8 cellular contexts compared by ENCODE assay signal in genomic region chr1:150365945-150366344, GRCh38. TPM values are rescaled to one million over a fixed set of nuclear protein-coding genes. Genes with fewer than 3 reads are reported as not detected.
A peak's percentile ranks its signal among the peaks of the same experiment; 100 is the strongest.
DNase-seq lines count a peak whose midpoint lies in the region; ATAC-seq and TF ChIP-seq lines count a peak whose summit lies in the region.

No MANE protein-coding gene starts in this region.

- CTCF ChIA-PET in mammary epithelial cell (lab: Charles Lee; ENCODE audit: low non-redundant PET), result no interaction called here

- no peaks in the 10 kb centered on the region for H4K20me1 ChIP-seq in mammary epithelial cell (ENCODE audit: insufficient read depth, low read length)

- intact Hi-C loops in mammary epithelial cell (cut with micrococcal nuclease), result loop anchor here (2.0 to 10.0 kb wide), 3 partner anchors 63 to 169 kb away; partner anchors contain the start of gene TARS2

- dilution Hi-C loops in mammary epithelial cell (cut with HindIII; ENCODE audit: low sequenced_read_pairs), result no loop called here

- H3K9ac ChIP-seq in mammary epithelial cell (ENCODE audit: insufficient read depth, low read length), result peak overlapping the region; percentile 100

- ATAC-seq in HG03378 (IDR thresholded peaks at IDR 0.05; ENCODE audit: unreplicated experiment), result no peak
- no peak for ATAC-seq in GM19395 (IDR thresholded peaks at IDR 0.05; ENCODE audit: unreplicated experiment)
- no peak for ATAC-seq in GM21737 (IDR thresholded peaks at IDR 0.05; ENCODE audit: unreplicated experiment)
- no peak for ATAC-seq in GM21423 (IDR thresholded peaks at IDR 0.05; ENCODE audit: unreplicated experiment)

- H3K27me3 ChIP-seq in GM06990 (replicated peaks; ENCODE audit: control insufficient read depth, insufficient read depth, low read length) (no peaks in the 10 kb centered on the region), mammary epithelial cell (ENCODE audit: insufficient read depth, low read length) (no peaks in the 10 kb centered on the region)

- TF ChIP-seq CTCF in GM06990 (IDR thresholded peaks at IDR 0.05; ENCODE audit: insufficient read depth, low read length, poor library complexity, severe bottlenecking), result no peak
- no peak for TF ChIP-seq CTCF in mammary epithelial cell (conservative IDR thresholded peaks at IDR 0.05 in 1 of 2, IDR thresholded peaks at IDR 0.05 in 1 of 2; ENCODE audit: extremely low read depth in 1 of 2, insufficient read depth in 1 of 2, low read depth in 1 of 2, low read length in 2 of 2)

- H3K4me1 ChIP-seq in mammary epithelial cell (ENCODE audit: insufficient read depth, low read length), result peaks cover 14% of the 10 kb centered on the region

- peaks cover 61% of the 10 kb centered on the region for H3K79me2 ChIP-seq in mammary epithelial cell (ENCODE audit: insufficient read depth, low read length)

- H2AFZ ChIP-seq in mammary epithelial cell (ENCODE audit: low read depth, low read length), result peak overlapping the region; percentile 95

- no peaks in the 10 kb centered on the region for H3K9me3 ChIP-seq in mammary epithelial cell (replicated peaks; ENCODE audit: insufficient read depth, low read length)

- H3K4me2 ChIP-seq in mammary epithelial cell (ENCODE audit: insufficient read depth, low read depth, low read length), result peak overlapping the region; percentile 99

- peak overlapping the region; percentile 94 for H3K27ac ChIP-seq in mammary epithelial cell (ENCODE audit: insufficient read depth, low read depth, low read length)

- H3K36me3 ChIP-seq in GM06990 (ENCODE audit: control insufficient read depth, insufficient read depth, low read length) (no peaks in the 10 kb centered on the region), mammary epithelial cell (ENCODE audit: insufficient read depth, low read length) (no peaks in the 10 kb centered on the region)

- H3K4me3 ChIP-seq in GM06990 (replicated peaks; ENCODE audit: low read depth, low read length) (peak overlapping the region; percentile 65), mammary epithelial cell (replicated peaks in 1 of 3; ENCODE audit: insufficient read depth in 1 of 3, low read depth in 2 of 3, low read length in 3 of 3) (peak overlapping the region; percentile 78 to 99 (median 96))

- BruUV-seq in mammary epithelial cell (replicated peaks; lab: Mats Ljungman, UMichigan), result no TSS peak

- in situ Hi-C loops in mammary epithelial cell (cut with MboI; ENCODE audit: low sequenced_read_pairs in 2 of 2), result no loop called here

- WGBS in mammary epithelial cell (ENCODE audit: low coverage, missing lambda C conversion rate), result 2% methylated on average over 4 of the region's 4 CpGs

- DNase-seq in GM06990 (ENCODE audit: extremely low read depth, insufficient read length), result peak; percentile 26
- DNase-seq in NAMALWA (ENCODE audit: low spot score), result peak; percentile 69
- DNase-seq in mammary epithelial cell, result peak; percentile 21
- DNase-seq in mucosa of gallbladder (ENCODE audit: low spot score), result peak; percentile 7

RNA-seq across cellular contexts. Expression of gene RPRD2, which starts 2.0 kb away (rescaled TPM):
- total RNA-seq in mammary epithelial cell (10 to 100 TPM; 12.7 to 22.7 TPM), mucosa of gallbladder (33.2 TPM)
- 12.6 TPM for polyA plus RNA-seq in mammary epithelial cell
- 19.4 TPM for polyA minus RNA-seq in mammary epithelial cell

RNA-seq across cellular contexts. Expression of gene PRPF3, which starts 44.6 kb away (rescaled TPM):
- total RNA-seq in mammary epithelial cell (10 to 100 TPM; 29.0 to 52.3 TPM), mucosa of gallbladder (50.8 TPM)
- polyA plus RNA-seq in mammary epithelial cell, result 17.1 TPM
- 36.1 TPM for polyA minus RNA-seq in mammary epithelial cell

Comparison
In these comparisons a context has a peak if more than half of its experiments do, and no peak if none do; other contexts are left out.
1. DNase-seq: peak in every context shown above with its lines; median percentile 69 in NAMALWA; 26 in GM06990; 21 in mammary epithelial cell; 7 in mucosa of gallbladder.